Comparison of ENCODE assay signal across 10 cellular contexts in the genomic region with DNA sequence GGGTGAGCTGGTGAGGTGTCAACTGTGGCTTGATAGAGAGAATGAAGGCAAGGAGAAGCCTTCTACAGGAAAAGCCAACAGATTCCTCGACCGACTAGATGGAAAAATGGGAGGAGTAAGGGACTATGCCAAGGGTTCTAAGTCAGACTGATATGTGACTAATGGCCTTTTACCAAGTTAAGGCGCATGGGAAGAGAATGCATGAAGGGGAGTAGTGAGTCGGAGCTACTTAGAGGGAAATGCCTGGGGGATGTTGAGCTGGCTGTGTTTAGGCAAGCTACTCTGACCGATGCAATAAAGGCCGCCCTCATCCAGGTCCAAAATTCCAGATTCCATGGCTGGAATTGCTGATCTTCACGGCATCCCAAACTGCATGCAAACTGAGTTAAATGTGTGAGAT. TPM values are rescaled to one million over a fixed set of nuclear protein-coding genes. Genes with fewer than 3 reads are reported as not detected.
A peak's percentile ranks its signal among the peaks of the same experiment; 100 is the strongest.
DNase-seq lines count a peak whose midpoint lies in the region; ATAC-seq and TF ChIP-seq lines count a peak whose summit lies in the region.
"Had no signal": no experiment of that assay in that cellular context is flagged by ENCODE, and none has a peak within 500 bp of the region (broad histone marks: within the 10 kb centered on the region; RNA-seq: fewer than 3 reads in every experiment).

No MANE protein-coding gene starts in this region.

- H3K4me1 Mint-ChIP-seq in HFFc6 (ENCODE audit: low read depth): peaks cover 62% of the 10 kb centered on the region

- H3K4me3 Mint-ChIP-seq in HFFc6: peak overlapping the region; percentile 79

- H3K36me3 Mint-ChIP-seq in HFFc6 (ENCODE audit: low read depth): peaks cover 13% of the 10 kb centered on the region

- no peaks in the 10 kb centered on the region for H3K9me3 Mint-ChIP-seq in HFFc6

- H3K9me3 ChIP-seq in AG04450 (ENCODE audit: control insufficient read depth, insufficient read depth, low read length) (no peaks in the 10 kb centered on the region; the same call in 1 of the 2 replicates), breast epithelium (no peaks in the 10 kb centered on the region), mesodermal cell (ENCODE audit: control insufficient read depth, low read length) (no peaks in the 10 kb centered on the region)

- CTCF ChIA-PET in AG04450 (lab: Charles Lee): no interaction called here

- 81 to 82% methylated on average over 6 of the region's 7 CpGs for WGBS in mesodermal cell (ENCODE audit: insufficient coverage in 2 of 2), 2 experiments

- peak overlapping the region; percentile 97 for H3K27ac Mint-ChIP-seq in HFFc6

- intact Hi-C loops in breast epithelium (cut with DNase I; ENCODE audit: low total_unique reads): no loop called here

- POLR2A ChIA-PET in AG04450 (lab: Yijun Ruan, JAX): interaction anchor here (0.7 kb wide), 1 partner anchor 135 kb away, joined by 3 read pairs; no protein-coding TSS in a partner anchor

- H3K36me3 ChIP-seq in breast epithelium: no peaks in the 10 kb centered on the region
- no peaks in the 10 kb centered on the region for H3K36me3 ChIP-seq in mesodermal cell (ENCODE audit: control insufficient read depth, insufficient read depth, low read length)

- no peaks in the 10 kb centered on the region; the same call in 1 of the 2 replicates for H3K27me3 Mint-ChIP-seq in HFFc6 (ENCODE audit: insufficient read depth)

- H3K4me3 ChIP-seq in AG04450 (ENCODE audit: low read depth, low read length) (no peak overlapping the region), breast epithelium (no peak overlapping the region), mesodermal cell (ENCODE audit: extremely low read depth, insufficient read depth, low read length, poor library complexity, severe bottlenecking) (no peak overlapping the region)
- H3K4me3 ChIP-seq: skin epidermis had no signal

- ATAC-seq in HG03039 (IDR thresholded peaks at IDR 0.05; ENCODE audit: unreplicated experiment) (no peak), GM19023 (IDR thresholded peaks at IDR 0.05; ENCODE audit: unreplicated experiment) (no peak)

- peak overlapping the region; percentile 22 for H3K27ac ChIP-seq in AG04450 (ENCODE audit: low read depth, low read length)
- peak overlapping the region; percentile 8 to 22 for H3K27ac ChIP-seq in breast epithelium
- peak overlapping the region; percentile 79 for H3K27ac ChIP-seq in mesodermal cell (ENCODE audit: low read depth, low read length, severe bottlenecking)

- DNase-seq in AG04450 (ENCODE audit: low read depth, low spot score): no peak
- DNase-seq in HFFc6: peak; percentile 92
- DNase-seq in breast epithelium (ENCODE audit: low spot score in 2 of 2): no peak
- DNase-seq in 8988T: no peak
- no peak for DNase-seq in DMS53 treated with DMSO at 0.1 percent for 48 hours (lab: John Stamatoyannopoulos, UW; ENCODE audit: unreplicated experiment)
- DNase-seq: RPMI8226 had no signal

- TF ChIP-seq POLR2A in breast epithelium (IDR thresholded peaks at IDR 0.05): no peak

- no peak for TF ChIP-seq CTCF in AG04450 (IDR thresholded peaks at IDR 0.05; ENCODE audit: low read depth, low read length)
- TF ChIP-seq CTCF in HFFc6 (IDR thresholded peaks at IDR 0.05): no peak
- TF ChIP-seq CTCF in breast epithelium (IDR thresholded peaks at IDR 0.05): no peak

- no peaks in the 10 kb centered on the region for H3K4me1 ChIP-seq in breast epithelium
- peaks cover 8% of the 10 kb centered on the region for H3K4me1 ChIP-seq in mesodermal cell (ENCODE audit: control insufficient read depth, insufficient read depth, low read length, poor library complexity, severe bottlenecking)

- no peaks in the 10 kb centered on the region for H3K27me3 ChIP-seq in AG04450 (ENCODE audit: control insufficient read depth, insufficient read depth, low read length)
- H3K27me3 ChIP-seq in breast epithelium: no peaks in the 10 kb centered on the region

RNA-seq across cellular contexts. Expression of a gene that starts 48.2 kb away (rescaled TPM):
- polyA plus RNA-seq in AG04450 (2011; rRNA removed): 0.02 and 0.04 TPM in 2 replicates
- polyA minus RNA-seq in AG04450 (2011; rRNA and poly(A)+ RNA removed): 0.09 TPM in 2 replicates
- 10 to 100 TPM; 30.7 to 37.6 (median 35.5) TPM for total RNA-seq in HFFc6 (2021; fragmentation: NEBNext Ultra II Directional; extraction: Animal tissue kit (Norgen Biotek cat#: 25700))
- 10 to 100 TPM in 1 of 3 donors, 1 to 10 TPM in 2; 3.5 to 30.1 (median 6.2) TPM for total RNA-seq in breast epithelium
- polyA plus RNA-seq in mesodermal cell (2013, experiment 1 of 2): 0.15 TPM
- polyA plus RNA-seq in mesodermal cell (2013, experiment 2 of 2): 0.15 TPM

Comparison
In these comparisons a context has a peak if more than half of its experiments do, and no peak if none do; other contexts are left out.
1. H3K27ac ChIP-seq: peak in every context shown above with its lines; median percentile 79 in mesodermal cell; 22 in AG04450; 15 in breast epithelium.